Comparison of ENCODE assay signal across 8 cellular contexts in genomic region chr2:74250189-74250631, GRCh38. TPM values are rescaled to one million over a fixed set of nuclear protein-coding genes. Genes with fewer than 3 reads are reported as not detected.
DNase-seq lines count a peak whose midpoint lies in the region; ATAC-seq, FAIRE-seq and TF ChIP-seq lines count a peak whose summit lies in the region.

No MANE protein-coding gene starts in this region.

- H3K4me3 ChIP-seq in Peyer's patch: no peak overlapping the region
- no peak overlapping the region for H3K4me3 ChIP-seq in gastroesophageal sphincter

- peak; percentile 56 for ATAC-seq in CD4-positive, alpha-beta T cell (ENCODE audit: poor library complexity)
- no peak for ATAC-seq in gastroesophageal sphincter
- no peak for ATAC-seq in HG03280 (IDR thresholded peaks at IDR 0.05; ENCODE audit: unreplicated experiment)
- no peak for ATAC-seq in HG03342 (IDR thresholded peaks at IDR 0.05; ENCODE audit: unreplicated experiment)

- no peak for TF ChIP-seq EP300 in gastroesophageal sphincter (IDR thresholded peaks at IDR 0.05)

- POLR2A ChIA-PET in CD4-positive, alpha-beta T cell (lab: Charles Lee): interaction anchor here (1.1 to 2.0 kb wide), 4 partner anchors 17 to 282 kb away, joined by 3 to 14 read pairs (median 5); no protein-coding TSS in a partner anchor

- no peak overlapping the region for H3K27ac ChIP-seq in CD4-positive, alpha-beta T cell (ENCODE audit: low read depth, low read length)
- H3K27ac ChIP-seq in Peyer's patch (no peak overlapping the region), gastroesophageal sphincter (no peak overlapping the region)

- 19 to 75% methylated on average over 1 to 6 of the region's 10 CpGs for WGBS in gastroesophageal sphincter (ENCODE audit: low coverage in 1 of 2), 2 donors

- H3K9me3 ChIP-seq in CD4-positive, alpha-beta T cell (ENCODE audit: control insufficient read depth, low read length): no peaks in the 10 kb centered on the region
- H3K9me3 ChIP-seq in Peyer's patch (no peaks in the 10 kb centered on the region), gastroesophageal sphincter (no peaks in the 10 kb centered on the region)

- no peaks in the 10 kb centered on the region for H3K9me3 Mint-ChIP-seq in CD4-positive, alpha-beta T cell
- no peaks in the 10 kb centered on the region for H3K9me3 Mint-ChIP-seq in activated T-helper 2 cell treated with anti-CD3 and anti-CD28 coated beads, Interferon-gamma antibody, Interleukin-2, Interleukin-4, amounts not matched to agents 10 μg/mL and 5 μg/mL and 100 μg/mL, durations not matched to agents 14 hours and 24 hours and 36 hours

- H3K27me3 Mint-ChIP-seq in CD4-positive, alpha-beta T cell: no peaks in the 10 kb centered on the region
- peaks cover 3% of the 10 kb centered on the region for H3K27me3 Mint-ChIP-seq in activated T-helper 2 cell treated with anti-CD3 and anti-CD28 coated beads, Interferon-gamma antibody, Interleukin-2, Interleukin-4, amounts not matched to agents 10 μg/mL and 5 μg/mL and 100 μg/mL, durations not matched to agents 14 hours and 24 hours and 36 hours (ENCODE audit: low read depth)

- peak; percentile 84 for TF ChIP-seq CTCF in CD4-positive, alpha-beta T cell (IDR thresholded peaks at IDR 0.05)
- TF ChIP-seq CTCF in Peyer's patch (IDR thresholded peaks at IDR 0.05): peak; percentile 58 to 80 (median 74)
- TF ChIP-seq CTCF in gastroesophageal sphincter (IDR thresholded peaks at IDR 0.05): peak in 3 of 4 experiments; percentile 56 to 72 (median 63)

- intact Hi-C loops in CD4-positive, alpha-beta T cell (cut with DNase I, micrococcal nuclease): loop anchor here (1.0 to 10.0 kb wide), 9 partner anchors 84 to 425 kb away; partner anchors contain the start of gene STAMBP (in 1 of the 2)
- intact Hi-C loops in activated T-helper 2 cell treated with anti-CD3 and anti-CD28 coated beads, Interferon-gamma antibody, Interleukin-2, Interleukin-4, amounts not matched to agents 10 μg/mL and 5 μg/mL and 100 μg/mL, durations not matched to agents 14 hours and 24 hours and 36 hours (cut with micrococcal nuclease): loop anchor here (1.0 to 5.0 kb wide), 2 partner anchors 85 to 142 kb away; no protein-coding TSS in a partner anchor

- H3K27ac Mint-ChIP-seq in CD4-positive, alpha-beta T cell: no peak overlapping the region
- no peak overlapping the region for H3K27ac Mint-ChIP-seq in activated T-helper 2 cell treated with anti-CD3 and anti-CD28 coated beads, Interferon-gamma antibody, Interleukin-2, Interleukin-4, amounts not matched to agents 10 μg/mL and 5 μg/mL and 100 μg/mL, durations not matched to agents 14 hours and 24 hours and 36 hours

- H3K4me3 Mint-ChIP-seq in CD4-positive, alpha-beta T cell: no peak overlapping the region
- no peak overlapping the region for H3K4me3 Mint-ChIP-seq in activated T-helper 2 cell treated with anti-CD3 and anti-CD28 coated beads, Interferon-gamma antibody, Interleukin-2, Interleukin-4, amounts not matched to agents 10 μg/mL and 5 μg/mL and 100 μg/mL, durations not matched to agents 14 hours and 24 hours and 36 hours (ENCODE audit: low read depth)

- no peaks in the 10 kb centered on the region for H3K4me1 ChIP-seq in Peyer's patch
- H3K4me1 ChIP-seq in gastroesophageal sphincter: no peaks in the 10 kb centered on the region

- no peak for TF ChIP-seq POLR2A in H54 (IDR thresholded peaks at IDR 0.05; ENCODE audit: low read depth, low read length)
- no peak for TF ChIP-seq POLR2A in Peyer's patch (IDR thresholded peaks at IDR 0.05)
- TF ChIP-seq POLR2A in gastroesophageal sphincter (IDR thresholded peaks at IDR 0.05): no peak

- H3K36me3 ChIP-seq in Peyer's patch (no peaks in the 10 kb centered on the region), gastroesophageal sphincter (peaks cover 0 to 26% of the 10 kb centered on the region in 2 donors)

- peak; percentile 27 to 62 (median 41) for DNase-seq in CD4-positive, alpha-beta T cell
- DNase-seq in H54 (ENCODE audit: insufficient read length, low spot score): peak; percentile 50
- DNase-seq in Peyer's patch: peak; percentile 41 to 79 (median 68)
- peak; percentile 38 for DNase-seq in activated T-helper 2 cell treated with anti-CD3 and anti-CD28 coated beads, Interferon-gamma antibody, Interleukin-2, Interleukin-4, amounts not matched to agents 10 μg/mL and 5 μg/mL and 100 μg/mL, durations not matched to agents 14 hours and 24 hours and 36 hours (ENCODE audit: low spot score)
- DNase-seq in putamen (ENCODE audit: low spot score): peak; percentile 13

- H3K4me1 Mint-ChIP-seq in CD4-positive, alpha-beta T cell (ENCODE audit: low read depth): no peaks in the 10 kb centered on the region
- H3K4me1 Mint-ChIP-seq in activated T-helper 2 cell treated with anti-CD3 and anti-CD28 coated beads, Interferon-gamma antibody, Interleukin-2, Interleukin-4, amounts not matched to agents 10 μg/mL and 5 μg/mL and 100 μg/mL, durations not matched to agents 14 hours and 24 hours and 36 hours (ENCODE audit: low read depth): no peaks in the 10 kb centered on the region

- peaks cover 6% of the 10 kb centered on the region for H3K36me3 Mint-ChIP-seq in CD4-positive, alpha-beta T cell (ENCODE audit: low read depth)
- H3K36me3 Mint-ChIP-seq in activated T-helper 2 cell treated with anti-CD3 and anti-CD28 coated beads, Interferon-gamma antibody, Interleukin-2, Interleukin-4, amounts not matched to agents 10 μg/mL and 5 μg/mL and 100 μg/mL, durations not matched to agents 14 hours and 24 hours and 36 hours (ENCODE audit: low read depth): no peaks in the 10 kb centered on the region

- CTCF ChIA-PET in CD4-positive, alpha-beta T cell (lab: Charles Lee): interaction anchor here (0.7 to 3.4 kb wide), 7 partner anchors 14 to 426 kb away, joined by 3 to 47 read pairs (median 4); no protein-coding TSS in a partner anchor

- no peaks in the 10 kb centered on the region for H3K27me3 ChIP-seq in CD4-positive, alpha-beta T cell (ENCODE audit: control insufficient read depth, insufficient read depth, low read length)
- H3K27me3 ChIP-seq in Peyer's patch (no peaks in the 10 kb centered on the region), gastroesophageal sphincter (no peaks in the 10 kb centered on the region)

- FAIRE-seq in H54 (lab: Jason Lieb, UNC): no peak

RNA-seq across cellular contexts. Expression of gene MTHFD2, which starts 51.8 kb away (rescaled TPM):
- 10 to 100 TPM; 18.6 to 21.6 TPM for total RNA-seq in CD4-positive, alpha-beta T cell
- 10 to 100 TPM; 15.1 to 24.8 (median 16.2) TPM for total RNA-seq in Peyer's patch
- 371 and 381 TPM in 2 replicates for total RNA-seq in activated T-helper 2 cell treated with anti-CD3 and anti-CD28 coated beads, Interferon-gamma antibody, Interleukin-2, Interleukin-4, amounts not matched to agents 10 μg/mL and 5 μg/mL and 100 μg/mL, durations not matched to agents 14 hours and 24 hours and 36 hours
- 100 to 1,000 TPM in 1 of 4 donors, 10 to 100 TPM in 3; 20.9 to 110 (median 34.5) TPM for total RNA-seq in gastroesophageal sphincter

Comparison
In these comparisons a context has a peak if more than half of its experiments do, and no peak if none do; other contexts are left out.
1. DNase-seq: peak in every context shown above with its lines; median percentile 68 in Peyer's patch; 50 in H54; 41 in CD4-positive, alpha-beta T cell; 38 in activated T-helper 2 cell treated with anti-CD3 and anti-CD28 coated beads, Interferon-gamma antibody, Interleukin-2, Interleukin-4, amounts not matched to agents 10 μg/mL and 5 μg/mL and 100 μg/mL, durations not matched to agents 14 hours and 24 hours and 36 hours; 13 in putamen.